In the genomic region with DNA sequence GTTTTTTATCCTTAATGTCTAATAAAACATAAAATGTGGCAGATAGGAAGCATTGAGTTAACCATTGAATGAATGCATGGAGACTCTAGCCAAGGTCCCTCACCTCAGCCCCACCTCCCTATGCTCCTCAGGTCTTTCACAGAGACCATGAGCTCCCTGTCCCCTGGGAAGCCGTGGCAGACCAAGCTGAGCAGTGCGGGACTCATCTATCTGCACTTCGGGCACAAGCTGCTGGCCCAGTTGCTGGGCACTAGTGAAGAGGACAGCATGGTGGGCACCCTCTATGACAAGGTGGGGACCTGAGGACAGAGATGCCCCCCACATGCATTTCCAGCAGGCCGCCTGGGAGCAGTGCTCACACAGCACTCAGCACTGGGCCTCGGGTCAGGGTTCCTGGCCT, we compare ENCODE assay signal across 17 cellular contexts. TPM values are rescaled to one million over a fixed set of nuclear protein-coding genes. Genes with fewer than 3 reads are reported as not detected.
DNase-seq lines count a peak whose midpoint lies in the region; ATAC-seq lines count a peak whose summit lies in the region.
"Had no signal": no experiment of that assay in that cellular context is flagged by ENCODE, and none has a peak within 500 bp of the region (broad histone marks: within the 10 kb centered on the region; RNA-seq: fewer than 3 reads in every experiment).

No MANE protein-coding gene starts in this region.

- no peaks in the 10 kb centered on the region for H3K9me3 ChIP-seq in T-helper 17 cell (ENCODE audit: control insufficient read depth, low read length, poor library complexity, severe bottlenecking)
- H3K9me3 ChIP-seq in skeletal muscle satellite cell (replicated peaks; ENCODE audit: low read length) = no peaks in the 10 kb centered on the region

- H3K4me1 ChIP-seq in skeletal muscle satellite cell (ENCODE audit: control insufficient read depth, insufficient read depth, low read length) = peaks cover 35% of the 10 kb centered on the region

- H3K27me3 Mint-ChIP-seq in activated T-cell treated with anti-CD3 and anti-CD28 coated beads, Interleukin-2, amount 50 U/mL, for 72 hours (ENCODE audit: low read depth) = no peaks in the 10 kb centered on the region
- H3K27me3 Mint-ChIP-seq in T-helper 17 cell = no peaks in the 10 kb centered on the region
- H3K27me3 Mint-ChIP-seq in effector memory CD8-positive, alpha-beta T cell = no peaks in the 10 kb centered on the region
- H3K27me3 Mint-ChIP-seq: IgD-negative memory B cell had no signal

- H3K27ac Mint-ChIP-seq in activated T-cell treated with anti-CD3 and anti-CD28 coated beads, Interleukin-2, amount 50 U/mL, for 72 hours = peak overlapping the region; percentile 45
- peak overlapping the region; percentile 98 for H3K27ac Mint-ChIP-seq in T-helper 17 cell
- peak overlapping the region; percentile 7 to 89 for H3K27ac Mint-ChIP-seq in effector memory CD8-positive, alpha-beta T cell

- ATAC-seq in activated T-cell treated with anti-CD3 and anti-CD28 coated beads, Interleukin-2, amount 50 U/mL, for 72 hours (replicated peaks in 1 of 2) = no peak
- ATAC-seq in T-helper 17 cell = no peak
- ATAC-seq in effector memory CD8-positive, alpha-beta T cell (replicated peaks) = no peak
- ATAC-seq in HG03432 (IDR thresholded peaks at IDR 0.05; ENCODE audit: unreplicated experiment) = no peak
- no peak for ATAC-seq in GM18861 (IDR thresholded peaks at IDR 0.05; ENCODE audit: unreplicated experiment)
- ATAC-seq in HG03520 (IDR thresholded peaks at IDR 0.05; ENCODE audit: unreplicated experiment) = no peak

- H3K4me3 ChIP-seq in skeletal muscle satellite cell (ENCODE audit: low read length) = no peak overlapping the region

- H3K9ac ChIP-seq in skeletal muscle satellite cell (ENCODE audit: low read depth, low read length) = no peak overlapping the region

- H3K4me1 Mint-ChIP-seq in activated T-cell treated with anti-CD3 and anti-CD28 coated beads, Interleukin-2, amount 50 U/mL, for 72 hours (ENCODE audit: low read depth) = peaks cover 47% of the 10 kb centered on the region
- H3K4me1 Mint-ChIP-seq in T-helper 17 cell = peaks cover 37% of the 10 kb centered on the region
- peaks cover 35 to 40% of the 10 kb centered on the region in 2 donors for H3K4me1 Mint-ChIP-seq in effector memory CD8-positive, alpha-beta T cell (ENCODE audit: low read depth in 2 of 2)

- DNase-seq in activated T-cell treated with anti-CD3 and anti-CD28 coated beads, Interleukin-2, amount 50 U/mL, for 72 hours = no peak
- no peak for DNase-seq in activated T-cell treated with anti-CD3 and anti-CD28 coated beads, Interleukin-2, amount 50 U/mL, for 48 hours
- DNase-seq in T-helper 17 cell = no peak
- no peak for DNase-seq in effector memory CD8-positive, alpha-beta T cell
- DNase-seq: effector CD8-positive, alpha-beta T cell; head of caudate nucleus; immature natural killer cell; mammary epithelial cell; MV-4-11; NCI-H1930; NCI-H446 treated with DMSO at 0.1 percent for 48 hours; retina had no signal

- H3K4me2 ChIP-seq in skeletal muscle satellite cell (ENCODE audit: low read length) = peak overlapping the region; percentile 29

- peak overlapping the region in 1 of 2 donors; percentile 16 for H3K4me3 Mint-ChIP-seq in activated T-cell treated with anti-CD3 and anti-CD28 coated beads, Interleukin-2, amount 50 U/mL, for 72 hours
- H3K4me3 Mint-ChIP-seq in T-helper 17 cell = peak overlapping the region; percentile 80
- H3K4me3 Mint-ChIP-seq in effector memory CD8-positive, alpha-beta T cell = peak overlapping the region in 1 of 2 donors; percentile 33

- H3K36me3 ChIP-seq in skeletal muscle satellite cell (ENCODE audit: insufficient read depth, low read length) = peaks cover 39% of the 10 kb centered on the region

- H3K27me3 ChIP-seq in skeletal muscle satellite cell (ENCODE audit: control insufficient read depth, insufficient read depth, low read length) = no peaks in the 10 kb centered on the region

- peaks cover 18 to 25% of the 10 kb centered on the region in 2 donors for H3K36me3 Mint-ChIP-seq in activated T-cell treated with anti-CD3 and anti-CD28 coated beads, Interleukin-2, amount 50 U/mL, for 72 hours (ENCODE audit: insufficient read depth in 2 of 2)
- peaks cover 7% of the 10 kb centered on the region for H3K36me3 Mint-ChIP-seq in T-helper 17 cell (ENCODE audit: low read depth)
- H3K36me3 Mint-ChIP-seq in effector memory CD8-positive, alpha-beta T cell (ENCODE audit: insufficient read depth) = peaks cover 50% of the 10 kb centered on the region

- H3K9me3 Mint-ChIP-seq in activated T-cell treated with anti-CD3 and anti-CD28 coated beads, Interleukin-2, amount 50 U/mL, for 72 hours = no peaks in the 10 kb centered on the region
- H3K9me3 Mint-ChIP-seq in effector memory CD8-positive, alpha-beta T cell = no peaks in the 10 kb centered on the region
- H3K9me3 Mint-ChIP-seq: IgD-negative memory B cell, immature natural killer cell had no signal

RNA-seq across cellular contexts. Expression of gene MYG1, which starts 3.4 kb away (rescaled TPM):
- total RNA-seq in activated T-cell treated with anti-CD3 and anti-CD28 coated beads, Interleukin-2, amount 50 U/mL, for 72 hours = 10 to 100 TPM; 83.5 to 89.9 TPM
- 10 to 100 TPM; 30.6 to 32.5 TPM for total RNA-seq in T-helper 17 cell
- 47.4 and 51.2 TPM in 2 replicates for total RNA-seq in skeletal muscle satellite cell (2012; rRNA removed)

RNA-seq across cellular contexts. Expression of gene PFDN5, which starts 7.6 kb away (rescaled TPM):
- total RNA-seq in activated T-cell treated with anti-CD3 and anti-CD28 coated beads, Interleukin-2, amount 50 U/mL, for 72 hours = 100 to 1,000 TPM; 301 to 318 TPM
- total RNA-seq in T-helper 17 cell = 100 to 1,000 TPM; 566 to 600 TPM
- total RNA-seq in skeletal muscle satellite cell (2012; rRNA removed) = 286 and 341 TPM in 2 replicates

RNA-seq across cellular contexts. Expression of gene AAAS, which starts 18.5 kb away (rescaled TPM):
- 100 to 1,000 TPM in 1 of 2 donors, 10 to 100 TPM in 1; 99.0 to 118 TPM for total RNA-seq in activated T-cell treated with anti-CD3 and anti-CD28 coated beads, Interleukin-2, amount 50 U/mL, for 72 hours
- 10 to 100 TPM; 31.2 to 31.8 TPM for total RNA-seq in T-helper 17 cell
- 43.6 and 44.8 TPM in 2 replicates for total RNA-seq in skeletal muscle satellite cell (2012; rRNA removed)

RNA-seq across cellular contexts. Expression of gene SP7, which starts 33.3 kb away (rescaled TPM):
- not detected for total RNA-seq in activated T-cell treated with anti-CD3 and anti-CD28 coated beads, Interleukin-2, amount 50 U/mL, for 72 hours
- total RNA-seq in T-helper 17 cell = not detected
- total RNA-seq in skeletal muscle satellite cell (2012; rRNA removed) = not detected in 2 replicates
- total RNA-seq: mammary epithelial cell had no signal

RNA-seq across cellular contexts. Expression of gene ESPL1, which starts 34.8 kb away (rescaled TPM):
- 10 to 100 TPM; 71.9 to 75.5 TPM for total RNA-seq in activated T-cell treated with anti-CD3 and anti-CD28 coated beads, Interleukin-2, amount 50 U/mL, for 72 hours
- under 1 TPM; 0.30 to 0.83 TPM for total RNA-seq in T-helper 17 cell
- total RNA-seq in skeletal muscle satellite cell (2012; rRNA removed) = 6.3 and 7.0 TPM in 2 replicates

Comparison
In these comparisons a context has a peak if more than half of its experiments do, and no peak if none do; other contexts are left out.
1. H3K27ac Mint-ChIP-seq: peak in every context shown above with its lines; median percentile 98 in T-helper 17 cell; 48 in effector memory CD8-positive, alpha-beta T cell; 45 in activated T-cell treated with anti-CD3 and anti-CD28 coated beads, Interleukin-2, amount 50 U/mL, for 72 hours.